ENCODE assay signal across 8 cellular contexts in genomic region chr12:65825573-65826512, GRCh38. TPM values are rescaled to one million over a fixed set of nuclear protein-coding genes. Genes with fewer than 3 reads are reported as not detected.
DNase-seq lines count a peak whose midpoint lies in the region; ATAC-seq and TF ChIP-seq lines count a peak whose summit lies in the region.

No MANE protein-coding gene starts in this region.

- H3K27me3 ChIP-seq in adrenal gland (peaks cover 63% of the 10 kb centered on the region), iPS-18a (ENCODE audit: control insufficient read depth, insufficient read depth, low read length) (no peaks in the 10 kb centered on the region), skeletal muscle satellite cell (ENCODE audit: control insufficient read depth, insufficient read depth, low read length) (no peaks in the 10 kb centered on the region)

- peaks cover 48% of the 10 kb centered on the region for H3K4me1 Mint-ChIP-seq in CD14-positive monocyte

- no peak for TF ChIP-seq POLR2A in adrenal gland (IDR thresholded peaks at IDR 0.05)

- H3K36me3 ChIP-seq in adrenal gland (replicated peaks in 1 of 2) (no peaks in the 10 kb centered on the region), iPS-18a (ENCODE audit: control insufficient read depth, low read depth, low read length) (peaks cover 17% of the 10 kb centered on the region), skeletal muscle satellite cell (ENCODE audit: insufficient read depth, low read length) (peaks cover 47% of the 10 kb centered on the region)

- 0 to 3% (median 1%) methylated on average over 19 to 85 of the region's 85 CpGs for WGBS in adrenal gland, 4 donors

- H3K9me3 ChIP-seq in adrenal gland (replicated peaks in 1 of 3) (no peaks in the 10 kb centered on the region), iPS-18a (ENCODE audit: control insufficient read depth, low read depth, low read length) (no peaks in the 10 kb centered on the region), skeletal muscle satellite cell (replicated peaks; ENCODE audit: low read length) (no peaks in the 10 kb centered on the region)

- TF ChIP-seq CTCF in CD14-positive monocyte (IDR thresholded peaks at IDR 0.05) = no peak
- TF ChIP-seq CTCF in adrenal gland (IDR thresholded peaks at IDR 0.05) = no peak

- H3K27ac Mint-ChIP-seq in CD14-positive monocyte = no peak overlapping the region

- H3K27me3 Mint-ChIP-seq in CD14-positive monocyte (ENCODE audit: low read depth in 3 of 3) = peaks cover 62 to 73% (median 70%) of the 10 kb centered on the region in 3 donors

- H3K9me3 Mint-ChIP-seq in CD14-positive monocyte = peaks cover 4 to 24% (median 15%) of the 10 kb centered on the region in 7 donors

- H3K4me1 ChIP-seq in adrenal gland (replicated peaks in 1 of 2) (peaks cover 19 to 30% of the 10 kb centered on the region in 2 donors), iPS-18a (ENCODE audit: control insufficient read depth, low read depth, low read length) (peaks cover 35% of the 10 kb centered on the region), skeletal muscle satellite cell (ENCODE audit: control insufficient read depth, insufficient read depth, low read length) (peaks cover 30% of the 10 kb centered on the region)

- H3K36me3 Mint-ChIP-seq in CD14-positive monocyte = peaks cover 15 to 20% of the 10 kb centered on the region in 2 donors

- peak overlapping the region; percentile 73 to 89 for H3K4me3 Mint-ChIP-seq in CD14-positive monocyte

- intact Hi-C loops in CD14-positive monocyte (cut with micrococcal nuclease) = no loop called here
- intact Hi-C loops in adrenal gland (cut with DNase I) = no loop called here

- ATAC-seq in HG03354 (IDR thresholded peaks at IDR 0.05; ENCODE audit: poor library complexity, severe bottlenecking, unreplicated experiment) = peak; percentile 37
- ATAC-seq in HG02763 (IDR thresholded peaks at IDR 0.05; ENCODE audit: unreplicated experiment) = no peak

- H3K4me2 ChIP-seq in skeletal muscle satellite cell (ENCODE audit: low read length) = peak overlapping the region; percentile 84

- H3K4me3 ChIP-seq in adrenal gland (peak overlapping the region in 2 of 4 donors; percentile 21 to 60), iPS-18a (ENCODE audit: low read length) (peak overlapping the region; percentile 89), skeletal muscle satellite cell (ENCODE audit: low read length) (peak overlapping the region; percentile 88)

- H3K9ac ChIP-seq in iPS-18a (ENCODE audit: low read length) (peak overlapping the region; percentile 89), skeletal muscle satellite cell (ENCODE audit: low read depth, low read length) (peak overlapping the region; percentile 98)

- H3K27ac ChIP-seq in adrenal gland (no peak overlapping the region), iPS-18a (ENCODE audit: low read length) (peak overlapping the region; percentile 35)

- DNase-seq in CD14-positive monocyte (ENCODE audit: low spot score) (peak; percentile 46), adrenal gland (peak in 4 of 7 donors; percentile 14 to 22 (median 19)), SIG-M5 treated with dmso at 0.1 percent for 504 hours (lab: John Stamatoyannopoulos, UW; ENCODE audit: unreplicated experiment) (no peak), NCI-H2227 treated with DMSO at 0.1 percent for 48 hours (lab: John Stamatoyannopoulos, UW) (no peak)

RNA-seq across cellular contexts. Expression of gene HMGA2, which starts 1.6 kb away (rescaled TPM):
- polyA plus RNA-seq in CD14-positive monocyte (not detected), adrenal gland (under 1 TPM in 1 of 3 donors, not detected in 2; 0.04 TPM)
- under 1 TPM in 3 of 8 donors, not detected in 5; 0.03 to 0.42 (median 0.25) TPM for total RNA-seq in adrenal gland
- total RNA-seq in skeletal muscle satellite cell (2012; rRNA removed) = 73.0 and 91.0 TPM in 2 replicates

Comparison
In these comparisons a context has a peak if more than half of its experiments do, and no peak if none do; other contexts are left out.
1. DNase-seq: peak in CD14-positive monocyte (single experiment) and adrenal gland (4 of 7); none in SIG-M5 treated with dmso at 0.1 percent for 504 hours (single experiment) and NCI-H2227 treated with DMSO at 0.1 percent for 48 hours (single experiment).